ENCODE assay signal across 15 cellular contexts in the genomic region with DNA sequence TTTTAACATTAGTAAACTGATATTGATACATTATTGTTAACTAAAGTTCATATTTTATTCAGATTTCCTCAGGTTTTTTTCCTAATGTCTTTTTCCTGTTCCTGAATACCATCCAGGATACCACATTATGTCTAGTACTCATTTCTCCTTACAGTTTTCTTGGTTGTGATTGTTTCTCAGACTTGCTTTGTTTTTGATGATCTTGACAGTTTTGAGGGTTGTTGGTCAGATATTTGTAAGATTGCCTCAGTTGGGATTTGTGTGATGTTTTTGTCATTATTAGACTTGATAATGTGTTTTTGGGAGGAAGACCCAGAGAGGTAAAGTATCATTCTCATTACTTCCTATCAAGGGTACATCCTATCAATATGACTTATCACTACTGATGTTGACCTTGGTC.
"Had no signal": no experiment of that assay in that cellular context is flagged by ENCODE, and none has a peak within 500 bp of the region (broad histone marks: within the 10 kb centered on the region; RNA-seq: fewer than 3 reads in every experiment).

No MANE protein-coding gene starts in this region.

- H3K9me3 ChIP-seq: gastroesophageal sphincter, left ventricle myocardium inferior, neutrophil, thyroid gland, uterus had no signal

- FAIRE-seq: keratinocyte had no signal

- H3K27ac ChIP-seq: cardiac muscle cell, gastroesophageal sphincter, left ventricle myocardium inferior, neutrophil, skin epidermis, thyroid gland, uterus had no signal

- H3K4me1 ChIP-seq: left ventricle myocardium inferior, thyroid gland, uterus had no signal

- ATAC-seq: gastroesophageal sphincter had no signal

- H3K36me3 ChIP-seq: cardiac muscle cell, gastroesophageal sphincter, left ventricle myocardium inferior, neutrophil, thyroid gland, uterus had no signal

- H3K4me3 ChIP-seq: cardiac muscle cell, gastroesophageal sphincter, left ventricle myocardium inferior, skin epidermis, thyroid gland, uterus had no signal

- DNase-seq: activated CD4-positive, CD25-positive, alpha-beta regulatory T cell treated with anti-CD3 and anti-CD28 coated beads, Interleukin-2, amount 50 U/mL, for 72 hours; activated effector memory CD4-positive, alpha-beta T cell treated with anti-CD3 and anti-CD28 coated beads, Interleukin-2, amount 50 U/mL, for 16 hours; cortex of kidney; effector memory CD4-positive, alpha-beta T cell; left ventricle myocardium inferior; mesendoderm; posterior cingulate gyrus; stimulated activated CD4-positive, alpha-beta T cell treated with anti-CD3 and anti-CD28 coated beads, Interleukin-4, amount 100 ng/mL, for 4 hours; thyroid gland; uterus had no signal

- H3K27me3 ChIP-seq: cardiac muscle cell, gastroesophageal sphincter, neutrophil, thyroid gland, uterus had no signal
